ENCODE assay signal across 7 cellular contexts in the genomic region with DNA sequence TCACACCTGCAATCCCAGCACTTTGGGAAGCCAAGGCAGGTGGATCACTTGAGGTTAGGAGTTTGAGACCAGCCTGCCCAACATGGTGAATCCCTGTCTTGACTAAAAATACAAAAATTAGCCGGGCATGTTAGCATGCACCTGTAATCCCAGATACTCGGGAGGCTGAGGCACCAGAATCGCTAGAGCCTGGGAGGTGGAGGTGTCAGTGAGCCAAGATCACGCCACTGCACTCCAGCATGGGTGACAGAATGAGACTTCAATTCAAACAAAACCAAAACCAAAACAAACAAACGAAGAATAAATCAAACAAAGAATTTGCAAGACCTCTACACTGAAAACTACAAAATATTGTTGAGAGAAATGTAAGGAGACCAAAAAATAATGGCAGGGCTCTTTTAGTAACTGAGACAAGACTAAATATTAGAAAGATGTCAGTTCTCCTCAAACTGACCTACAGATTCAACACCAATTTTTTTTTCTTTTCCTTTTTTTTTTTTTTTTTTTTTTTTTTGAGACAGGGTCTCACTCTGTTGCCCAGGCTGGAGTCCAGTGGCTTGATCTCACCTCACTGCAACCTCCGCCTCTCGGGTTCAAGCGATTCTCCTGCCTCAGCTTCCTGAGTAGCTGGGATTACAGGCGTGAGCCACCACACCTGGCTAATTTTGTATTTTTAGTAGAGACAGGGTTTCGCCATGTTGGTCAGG. TPM values are rescaled to one million over a fixed set of nuclear protein-coding genes. Genes with fewer than 3 reads are reported as not detected.
A peak's percentile ranks its signal among the peaks of the same experiment; 100 is the strongest.
DNase-seq lines count a peak whose midpoint lies in the region; ATAC-seq and TF ChIP-seq lines count a peak whose summit lies in the region.
"Not testable (repeated sequence)": the region's sequence is repeated elsewhere in the genome, so short reads cannot be mapped to it uniquely, and the experiment has no call there.

No MANE protein-coding gene starts in this region.

- H3K27ac ChIP-seq in PC-9 (peak overlapping the region; percentile 77; the same call in 1 of the 2 replicates), foreskin keratinocyte (peak overlapping the region; percentile 83), right lobe of liver (peak overlapping the region; percentile 89 to 98 (median 92)), rectal smooth muscle tissue (ENCODE audit: low read depth, low read length) (peak overlapping the region; percentile 84), thyroid gland (peak overlapping the region in 2 of 3 donors; percentile 19 to 73)

- not testable (repeated sequence) for H3K9me3 Mint-ChIP-seq in MCF 10A (ENCODE audit: unreplicated experiment)

- H3K9me2 ChIP-seq in PC-9 (ENCODE audit: insufficient read depth), result not testable (repeated sequence)

- H3K9ac ChIP-seq in rectal smooth muscle tissue (ENCODE audit: low read length), result not testable (repeated sequence)

- H3K36me3 Mint-ChIP-seq in MCF 10A (ENCODE audit: insufficient read depth, unreplicated experiment), result not testable (repeated sequence)

- peaks cover 31% of the 10 kb centered on the region for H3K4me1 ChIP-seq in PC-9 (replicated peaks; ENCODE audit: insufficient read depth)
- H3K4me1 ChIP-seq in foreskin keratinocyte, result peaks cover 23% of the 10 kb centered on the region
- H3K4me1 ChIP-seq in right lobe of liver, result peaks cover 0 to 38% (median 15%) of the 10 kb centered on the region in 4 donors
- peaks cover 15% of the 10 kb centered on the region for H3K4me1 ChIP-seq in rectal smooth muscle tissue (ENCODE audit: control insufficient read depth, insufficient read depth, low read length)
- not testable (repeated sequence) for H3K4me1 ChIP-seq in thyroid gland

- peaks cover 41% of the 10 kb centered on the region; the same call in 1 of the 2 replicates for H3F3A ChIP-seq in PC-9 (ENCODE audit: insufficient read depth, low read depth)

- H3K27me3 Mint-ChIP-seq in MCF 10A (ENCODE audit: insufficient read depth, unreplicated experiment), result not testable (repeated sequence)

- not testable (repeated sequence) for H3K79me2 ChIP-seq in PC-9 (ENCODE audit: low read depth)

- CTCF ChIA-PET in PC-9 (lab: Charles Lee), result not testable (repeated sequence)
- CTCF ChIA-PET in MCF 10A (lab: Yijun Ruan, JAX), result interaction anchor here (6.4 to 8.1 kb wide), 3 partner anchors 9 to 82 kb away, joined by 36 to 75 read pairs (median 62); a partner anchor contains a TSS

- intact Hi-C loops in PC-9 (cut with micrococcal nuclease; ENCODE audit: unreplicated experiment); MCF 10A (cut with micrococcal nuclease): not testable (repeated sequence)
- intact Hi-C loops in right lobe of liver (cut with DNase I) (loop anchor here in 1 of 2 donors (10.0 kb wide), 1 partner anchor 46 kb away; no protein-coding TSS in a partner anchor), thyroid gland (cut with DNase I) (loop anchor here (10.0 kb wide), 1 partner anchor 116 kb away; no protein-coding TSS in a partner anchor)

- TF ChIP-seq CTCF in PC-9 (conservative IDR thresholded peaks at IDR 0.05); MCF 10A (IDR thresholded peaks at IDR 0.05; ENCODE audit: unreplicated experiment); foreskin keratinocyte (conservative IDR thresholded peaks at IDR 0.05); right lobe of liver (IDR thresholded peaks at IDR 0.05); thyroid gland (IDR thresholded peaks at IDR 0.05): not testable (repeated sequence)

- H3K4me1 Mint-ChIP-seq in MCF 10A (ENCODE audit: insufficient read depth, unreplicated experiment), result peaks cover 20% of the 10 kb centered on the region

- H3K36me3 ChIP-seq in PC-9 (ENCODE audit: low read depth); right lobe of liver; rectal smooth muscle tissue (ENCODE audit: control insufficient read depth, insufficient read depth, low read length); thyroid gland: not testable (repeated sequence)

- not testable (repeated sequence) for H3K9me3 ChIP-seq in PC-9 (ENCODE audit: insufficient read depth, low read depth); right lobe of liver; thyroid gland

- not testable (repeated sequence) for H3K27me3 ChIP-seq in PC-9 (ENCODE audit: insufficient read depth, low read depth); foreskin keratinocyte; right lobe of liver; rectal smooth muscle tissue (ENCODE audit: control insufficient read depth, insufficient read depth, low read length); thyroid gland

- not testable (repeated sequence) for H2AFZ ChIP-seq in PC-9

- peak overlapping the region; percentile 93 for H3K27ac Mint-ChIP-seq in MCF 10A (ENCODE audit: low read depth, unreplicated experiment)

- not testable (repeated sequence) for H4K20me1 ChIP-seq in PC-9 (ENCODE audit: insufficient read depth)

- peak; percentile 49 for DNase-seq in DMS53 (lab: John Stamatoyannopoulos, UW)
- not testable (repeated sequence) for DNase-seq in PC-9; MCF 10A (ENCODE audit: unreplicated experiment); foreskin keratinocyte
- peak; percentile 63 to 81 (median 81) for DNase-seq in right lobe of liver
- DNase-seq in thyroid gland, result peak; percentile 73 to 79

- peak overlapping the region; percentile 17 for H3K4me3 Mint-ChIP-seq in MCF 10A (ENCODE audit: unreplicated experiment)

- POLR2A ChIA-PET in PC-9 (lab: Charles Lee; ENCODE audit: unreplicated experiment), result interaction anchor here (0.6 kb wide), 1 partner anchor 972 kb away, joined by 3 read pairs; no protein-coding TSS in a partner anchor
- POLR2A ChIA-PET in MCF 10A (lab: Yijun Ruan, JAX), result interaction anchor here (1.0 to 10.2 kb wide), 16 partner anchors 9 to 1125 kb away, joined by 3 to 349 read pairs (median 12); a partner anchor contains a TSS

- H3K4me2 ChIP-seq in PC-9, result not testable (repeated sequence)

- H3K4me3 ChIP-seq in PC-9; rectal smooth muscle tissue (ENCODE audit: low read length); thyroid gland (replicated peaks in 1 of 3): not testable (repeated sequence)
- H3K4me3 ChIP-seq in right lobe of liver, result peak overlapping the region in 2 of 3 donors; percentile 15 to 23

- 37% methylated on average over 7 of the region's 10 CpGs for WGBS in right lobe of liver (ENCODE audit: insufficient coverage, low coverage, low lambda C conversion rate, missing lambda C conversion rate)
- 56 to 63% methylated on average over 10 of the region's 10 CpGs for WGBS in thyroid gland, 2 donors

- not testable (repeated sequence) for ATAC-seq in foreskin keratinocyte
- ATAC-seq in right lobe of liver, result peak; percentile 40 to 44 (median 42)

- not testable (repeated sequence) for BruUV-seq in PC-9 (replicated peaks; lab: Mats Ljungman, UMichigan); MCF 10A (replicated peaks; lab: Mats Ljungman, UMichigan)

- not testable (repeated sequence) for TF ChIP-seq POLR2A in right lobe of liver (IDR thresholded peaks at IDR 0.05); thyroid gland (IDR thresholded peaks at IDR 0.05)

RNA-seq across cellular contexts. Expression of a gene that starts 23.1 kb away (rescaled TPM):
- total RNA-seq in PC-9 (2021) (66.5 and 74.2 TPM in 2 replicates), MCF 10A (2022) (82.9 and 106 TPM in 2 replicates), foreskin keratinocyte (17.2 and 21.9 TPM in 2 replicates), right lobe of liver (10 to 100 TPM; 11.6 to 22.7 (median 14.4) TPM), thyroid gland (10 to 100 TPM; 19.9 to 40.9 (median 30.3) TPM)
- 16.8 and 18.4 TPM in 2 replicates for polyA plus RNA-seq in foreskin keratinocyte
